ENCODE assay signal across 2 cellular contexts in the genomic region with DNA sequence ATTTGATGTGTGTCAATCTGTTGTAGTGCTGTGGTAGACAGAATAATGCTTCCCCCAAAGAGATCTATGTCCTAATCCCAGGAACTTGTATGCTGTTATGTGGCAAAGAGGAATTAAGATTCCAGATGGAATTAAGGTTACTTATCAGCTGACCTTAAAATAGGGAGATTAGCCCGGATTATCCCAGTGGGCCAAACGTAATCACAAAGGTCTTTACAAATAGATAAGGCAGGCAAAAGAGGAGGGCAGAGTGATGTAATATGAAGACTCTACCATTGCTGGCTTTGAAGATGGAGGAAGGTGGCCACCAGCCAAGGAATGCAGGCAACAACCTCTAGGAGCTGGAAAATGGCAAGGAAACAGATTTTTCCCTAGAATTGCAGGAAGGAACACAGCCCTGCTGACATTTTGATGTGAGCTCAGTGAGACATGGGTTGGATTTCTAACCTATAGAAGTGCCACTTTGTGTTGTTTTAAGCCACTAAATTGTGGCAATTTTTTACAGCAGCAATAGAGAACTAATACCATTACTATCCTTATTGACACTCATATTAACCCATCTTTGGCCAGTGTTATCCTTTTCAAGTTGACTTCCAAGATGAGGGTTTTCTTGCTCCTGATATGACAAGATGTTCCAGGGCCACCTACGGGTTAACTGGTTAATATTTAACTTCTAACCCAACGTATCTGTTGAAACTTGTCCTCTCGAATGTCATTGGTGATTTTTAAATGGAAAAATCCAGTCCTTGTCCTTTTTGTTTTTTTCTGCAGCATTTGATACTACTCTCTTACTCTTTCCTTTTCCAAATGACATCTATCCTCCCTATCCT.
TF ChIP-seq lines count a peak whose summit lies in the region.

No MANE protein-coding gene starts in this region.

TF ChIP-seq in A549, 52 proteins besides CTCF, POLR2A, EP300 and RAD21 (continued from another document):
- TF ChIP-seq HDAC2 (IDR thresholded peaks at IDR 0.05) = no peak
- TF ChIP-seq, protein P1, sequence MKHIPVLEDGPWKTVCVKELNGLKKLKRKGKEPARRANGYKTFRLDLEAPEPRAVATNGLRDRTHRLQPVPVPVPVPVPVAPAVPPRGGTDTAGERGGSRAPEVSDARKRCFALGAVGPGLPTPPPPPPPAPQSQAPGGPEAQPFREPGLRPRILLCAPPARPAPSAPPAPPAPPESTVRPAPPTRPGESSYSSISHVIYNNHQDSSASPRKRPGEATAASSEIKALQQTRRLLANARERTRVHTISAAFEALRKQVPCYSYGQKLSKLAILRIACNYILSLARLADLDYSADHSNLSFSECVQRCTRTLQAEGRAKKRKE (CRISPR knock-in tag; IDR thresholded peaks at IDR 0.05; ENCODE audit: low read depth) = no peak
- no peak for TF ChIP-seq FOSB (CRISPR knock-in tag; IDR thresholded peaks at IDR 0.05)
- TF ChIP-seq HOXB13 (CRISPR knock-in tag; IDR thresholded peaks at IDR 0.05; ENCODE audit: low read depth) = no peak
- TF ChIP-seq NR3C1 (IDR thresholded peaks at IDR 0.05) = no peak
- no peak for TF ChIP-seq ZSCAN20 (CRISPR knock-in tag; IDR thresholded peaks at IDR 0.05)
- no peak for TF ChIP-seq KDM5A (IDR thresholded peaks at IDR 0.05)
- no peak for TF ChIP-seq ESRRA (IDR thresholded peaks at IDR 0.05; ENCODE audit: borderline replicate concordance, low read length)
- no peak for TF ChIP-seq ZNF302 (CRISPR knock-in tag; IDR thresholded peaks at IDR 0.05)
- no peak for TF ChIP-seq NFE2L2 (conservative IDR thresholded peaks at IDR 0.05; ENCODE audit: low read length)
- no peak for TF ChIP-seq MYC (IDR thresholded peaks at IDR 0.05; ENCODE audit: borderline replicate concordance, low read length)

TF ChIP-seq in HCT116, 20 proteins besides CTCF, POLR2A, EP300 and RAD21 (continued from another document):
- TF ChIP-seq REST (IDR thresholded peaks at IDR 0.05; ENCODE audit: low read depth) = no peak
- TF ChIP-seq YY1 (IDR thresholded peaks at IDR 0.05; ENCODE audit: extremely low read depth, insufficient replicate concordance, low read depth, low read length) = no peak
- TF ChIP-seq FOSL1 (IDR thresholded peaks at IDR 0.05; ENCODE audit: low read depth) = no peak
- no peak for TF ChIP-seq ATF3 (IDR thresholded peaks at IDR 0.05)
- TF ChIP-seq, protein P2, sequence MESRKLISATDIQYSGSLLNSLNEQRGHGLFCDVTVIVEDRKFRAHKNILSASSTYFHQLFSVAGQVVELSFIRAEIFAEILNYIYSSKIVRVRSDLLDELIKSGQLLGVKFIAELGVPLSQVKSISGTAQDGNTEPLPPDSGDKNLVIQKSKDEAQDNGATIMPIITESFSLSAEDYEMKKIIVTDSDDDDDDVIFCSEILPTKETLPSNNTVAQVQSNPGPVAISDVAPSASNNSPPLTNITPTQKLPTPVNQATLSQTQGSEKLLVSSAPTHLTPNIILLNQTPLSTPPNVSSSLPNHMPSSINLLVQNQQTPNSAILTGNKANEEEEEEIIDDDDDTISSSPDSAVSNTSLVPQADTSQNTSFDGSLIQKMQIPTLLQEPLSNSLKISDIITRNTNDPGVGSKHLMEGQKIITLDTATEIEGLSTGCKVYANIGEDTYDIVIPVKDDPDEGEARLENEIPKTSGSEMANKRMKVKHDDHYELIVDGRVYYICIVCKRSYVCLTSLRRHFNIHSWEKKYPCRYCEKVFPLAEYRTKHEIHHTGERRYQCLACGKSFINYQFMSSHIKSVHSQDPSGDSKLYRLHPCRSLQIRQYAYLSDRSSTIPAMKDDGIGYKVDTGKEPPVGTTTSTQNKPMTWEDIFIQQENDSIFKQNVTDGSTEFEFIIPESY (IDR thresholded peaks at IDR 0.05; ENCODE audit: extremely low read depth, insufficient replicate concordance, low read length) = no peak
- no peak for TF ChIP-seq SP1 (IDR thresholded peaks at IDR 0.05; ENCODE audit: low read depth)
- TF ChIP-seq, protein P3, sequence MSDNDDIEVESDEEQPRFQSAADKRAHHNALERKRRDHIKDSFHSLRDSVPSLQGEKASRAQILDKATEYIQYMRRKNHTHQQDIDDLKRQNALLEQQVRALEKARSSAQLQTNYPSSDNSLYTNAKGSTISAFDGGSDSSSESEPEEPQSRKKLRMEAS (IDR thresholded peaks at IDR 0.05) = no peak
- TF ChIP-seq EGR1 (IDR thresholded peaks at IDR 0.05; ENCODE audit: low read depth) = no peak
- TF ChIP-seq SIN3A (IDR thresholded peaks at IDR 0.05; ENCODE audit: low read depth) = no peak
- no peak for TF ChIP-seq ELF1 (IDR thresholded peaks at IDR 0.05; ENCODE audit: borderline replicate concordance, low read depth)
- TF ChIP-seq ZFX (IDR thresholded peaks at IDR 0.05) = no peak
